ENCODE assay signal across 10 cellular contexts in genomic region chr9:84711936-84712335, GRCh38. TPM values are rescaled to one million over a fixed set of nuclear protein-coding genes. Genes with fewer than 3 reads are reported as not detected.
A peak's percentile ranks its signal among the peaks of the same experiment; 100 is the strongest.
DNase-seq lines count a peak whose midpoint lies in the region; ATAC-seq, FAIRE-seq and TF ChIP-seq lines count a peak whose summit lies in the region.
"Had no signal": no experiment of that assay in that cellular context is flagged by ENCODE, and none has a peak within 500 bp of the region (broad histone marks: within the 10 kb centered on the region; RNA-seq: fewer than 3 reads in every experiment).

No MANE protein-coding gene starts in this region.

- no peak overlapping the region for H4K91ac ChIP-seq in trophoblast cell (ENCODE audit: low read depth, low read length)

- H3K79me2 ChIP-seq in trophoblast cell (ENCODE audit: control insufficient read depth, insufficient read depth, low read length, poor library complexity), result no peaks in the 10 kb centered on the region

- WGBS in trophoblast cell (ENCODE audit: extremely low coverage, insufficient coverage, insufficient read length), result no CpG with 5 or more reads among the region's 6 CpGs

- H3K4me1 ChIP-seq in trophoblast cell (ENCODE audit: control insufficient read depth in 1 of 2, insufficient read depth in 2 of 2, low read length in 2 of 2), result no peaks in the 10 kb centered on the region

- H3K36me3 ChIP-seq in bronchial epithelial cell (ENCODE audit: control insufficient read depth, insufficient read depth, low read length) (no peaks in the 10 kb centered on the region), trophoblast cell (ENCODE audit: control insufficient read depth in 1 of 2, insufficient read depth in 2 of 2, low read length in 2 of 2) (no peaks in the 10 kb centered on the region)

- no peak overlapping the region for H2BK5ac ChIP-seq in trophoblast cell (ENCODE audit: low read depth, low read length, poor library complexity)

- no peak overlapping the region for H3K4me2 ChIP-seq in trophoblast cell (ENCODE audit: low read length)

- no peak overlapping the region for H3K4me3 Mint-ChIP-seq in activated CD8-positive, alpha-beta memory T cell treated with anti-CD3 and anti-CD28 coated beads, Interleukin-2, amount 10 ng/mL, durations not matched to agents 7 days and 5 days

- no peak overlapping the region for H3K18ac ChIP-seq in trophoblast cell (ENCODE audit: low read length)

- peaks cover 31% of the 10 kb centered on the region for H3K4me1 Mint-ChIP-seq in activated CD8-positive, alpha-beta memory T cell treated with anti-CD3 and anti-CD28 coated beads, Interleukin-2, amount 10 ng/mL, durations not matched to agents 7 days and 5 days

- no peak overlapping the region for H2BK12ac ChIP-seq in trophoblast cell (ENCODE audit: low read length)

- no peak overlapping the region for H3K23ac ChIP-seq in trophoblast cell (ENCODE audit: low read length)

- no peak overlapping the region for H3K9ac ChIP-seq in trophoblast cell (ENCODE audit: low read length)

- no peak overlapping the region for H3K14ac ChIP-seq in trophoblast cell (ENCODE audit: low read length)

- H2AFZ ChIP-seq in trophoblast cell (ENCODE audit: insufficient read depth, low read length, poor library complexity), result no peak overlapping the region

- H3K9me3 Mint-ChIP-seq in activated CD8-positive, alpha-beta memory T cell treated with anti-CD3 and anti-CD28 coated beads, Interleukin-2, amount 10 ng/mL, durations not matched to agents 7 days and 5 days (ENCODE audit: low read depth), result peaks cover 3% of the 10 kb centered on the region

- peaks cover 2% of the 10 kb centered on the region for H3K36me3 Mint-ChIP-seq in activated CD8-positive, alpha-beta memory T cell treated with anti-CD3 and anti-CD28 coated beads, Interleukin-2, amount 10 ng/mL, durations not matched to agents 7 days and 5 days

- no peak for TF ChIP-seq CTCF in bronchial epithelial cell (IDR thresholded peaks at IDR 0.05; ENCODE audit: insufficient read depth, low read length, severe bottlenecking)

- H4K12ac ChIP-seq in trophoblast cell (ENCODE audit: low read depth, low read length), result no peak overlapping the region

- H3K27ac ChIP-seq in trophoblast cell (ENCODE audit: low read depth, low read length), result no peak overlapping the region

- H3K4me3 ChIP-seq in bronchial epithelial cell (ENCODE audit: low read depth, low read length) (no peak overlapping the region), trophoblast cell (ENCODE audit: low read depth, low read length) (no peak overlapping the region)

- peak; percentile 91 for DNase-seq in H4 (ENCODE audit: low spot score)
- peak; percentile 89 for DNase-seq in NCI-H69 (lab: John Stamatoyannopoulos, UW)
- DNase-seq in bronchial epithelial cell (ENCODE audit: low read depth), result peak; percentile 90
- DNase-seq in trophoblast cell, result peak; percentile 79 to 88
- DNase-seq in activated CD8-positive, alpha-beta memory T cell treated with anti-CD3 and anti-CD28 coated beads, Interleukin-2, amount 10 ng/mL, durations not matched to agents 7 days and 5 days, result no peak
- DNase-seq in activated T-cell treated with anti-CD3 and anti-CD28 coated beads, Interleukin-2, amount 50 U/mL, for 48 hours, result no peak
- DNase-seq: stimulated activated CD4-positive, alpha-beta T cell treated with anti-CD3 and anti-CD28 coated beads, Interleukin-1b, Interleukin-23, amount 100 ng/mL, for 48 hours had no signal

- no peak overlapping the region for H4K8ac ChIP-seq in trophoblast cell (ENCODE audit: low read depth, low read length)

- H2BK120ac ChIP-seq in trophoblast cell (ENCODE audit: insufficient read depth, low read length, poor library complexity), result no peak overlapping the region

- H2AK5ac ChIP-seq in trophoblast cell (ENCODE audit: low read length), result no peak overlapping the region

- H3K27me3 Mint-ChIP-seq in activated CD8-positive, alpha-beta memory T cell treated with anti-CD3 and anti-CD28 coated beads, Interleukin-2, amount 10 ng/mL, durations not matched to agents 7 days and 5 days, result peaks cover 35% of the 10 kb centered on the region

- no peaks in the 10 kb centered on the region for H3K9me3 ChIP-seq in trophoblast cell (ENCODE audit: insufficient read depth, low read depth, low read length)

- CTCF ChIA-PET in activated CD8-positive, alpha-beta memory T cell treated with anti-CD3 and anti-CD28 coated beads, Interleukin-2, amount 10 ng/mL, durations not matched to agents 7 days and 5 days (lab: Charles Lee), result interaction anchor here (1.1 kb wide), 1 partner anchor 14 kb away, joined by 3 read pairs; no protein-coding TSS in a partner anchor

- H3K27me3 ChIP-seq in bronchial epithelial cell (ENCODE audit: control insufficient read depth, insufficient read depth, low read length) (no peaks in the 10 kb centered on the region), trophoblast cell (ENCODE audit: insufficient read depth, low read length) (no peaks in the 10 kb centered on the region)

- no peaks in the 10 kb centered on the region for H3K79me1 ChIP-seq in trophoblast cell (ENCODE audit: low read length)

- ATAC-seq in GM21528 (IDR thresholded peaks at IDR 0.05; ENCODE audit: low FRiP score, unreplicated experiment) (no peak), GM21390 (IDR thresholded peaks at IDR 0.05; ENCODE audit: unreplicated experiment) (no peak)
- no peak for ATAC-seq in activated CD8-positive, alpha-beta memory T cell treated with anti-CD3 and anti-CD28 coated beads, Interleukin-2, amount 10 ng/mL, durations not matched to agents 7 days and 5 days

- H3K27ac Mint-ChIP-seq in activated CD8-positive, alpha-beta memory T cell treated with anti-CD3 and anti-CD28 coated beads, Interleukin-2, amount 10 ng/mL, durations not matched to agents 7 days and 5 days, result no peak overlapping the region

- no peak overlapping the region for H3K4ac ChIP-seq in trophoblast cell (ENCODE audit: low read depth, low read length)

- no peak for FAIRE-seq in bronchial epithelial cell (lab: Jason Lieb, UNC)
- FAIRE-seq: H1 had no signal

RNA-seq across cellular contexts. Expression of gene NTRK2, which starts 42.4 kb away (rescaled TPM):
- total RNA-seq in H4 (2014; rRNA removed; shearing (Covaris generic)), result 0.10 and 0.39 TPM in 2 replicates
- total RNA-seq in bronchial epithelial cell, result not detected in 2 replicates
- 3.9 and 4.9 TPM in 2 replicates for polyA plus RNA-seq in trophoblast cell (2013)
- 1 to 10 TPM in 1 of 2 experiments, under 1 TPM in 1; 0.12 to 2.9 TPM for total RNA-seq in activated CD8-positive, alpha-beta memory T cell treated with anti-CD3 and anti-CD28 coated beads, Interleukin-2, amount 10 ng/mL, durations not matched to agents 7 days and 5 days

Comparison
In these comparisons a context has a peak if more than half of its experiments do, and no peak if none do; other contexts are left out.
1. DNase-seq: peak in H4 (single experiment), NCI-H69 (single experiment), bronchial epithelial cell (single experiment) and trophoblast cell (2 of 2); none in activated CD8-positive, alpha-beta memory T cell treated with anti-CD3 and anti-CD28 coated beads, Interleukin-2, amount 10 ng/mL, durations not matched to agents 7 days and 5 days (single experiment) and activated T-cell treated with anti-CD3 and anti-CD28 coated beads, Interleukin-2, amount 50 U/mL, for 48 hours (0 of 2).